ENCODE assay signal across 15 cellular contexts in the genomic region with DNA sequence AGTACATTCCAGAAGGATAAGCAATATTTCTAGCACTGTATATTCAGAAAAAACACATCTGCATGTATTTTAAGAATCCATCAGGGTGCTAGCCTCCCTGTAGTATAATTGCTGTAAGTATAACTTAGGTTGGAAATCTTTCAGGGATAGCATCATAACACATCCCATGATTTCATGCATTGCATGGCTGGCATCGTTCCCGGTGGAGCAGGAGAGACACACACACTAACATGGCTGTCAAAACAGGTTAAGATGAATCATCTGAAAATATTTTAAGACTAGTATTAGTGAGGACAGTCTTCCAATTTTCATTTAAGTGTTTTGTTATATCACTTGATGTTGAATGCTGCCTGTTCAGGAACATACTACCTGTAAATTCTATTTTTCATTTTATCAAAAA. TPM values are rescaled to one million over a fixed set of nuclear protein-coding genes. Genes with fewer than 3 reads are reported as not detected.
DNase-seq lines count a peak whose midpoint lies in the region; TF ChIP-seq lines count a peak whose summit lies in the region.
"Had no signal": no experiment of that assay in that cellular context is flagged by ENCODE, and none has a peak within 500 bp of the region (broad histone marks: within the 10 kb centered on the region; RNA-seq: fewer than 3 reads in every experiment).

No MANE protein-coding gene starts in this region.

- H3K27me3 Mint-ChIP-seq in progenitor cell of endocrine pancreas, result no peaks in the 10 kb centered on the region
- H3K27me3 Mint-ChIP-seq in neural progenitor cell (ENCODE audit: insufficient read depth, low read depth), result no peaks in the 10 kb centered on the region

- DNase-seq in A673 (ENCODE audit: low spot score), result peak; percentile 3
- peak; percentile 40 for DNase-seq in HPDE6-E6E7 (ENCODE audit: extremely low spot score)
- DNase-seq in amniotic stem cell (lab: John Stamatoyannopoulos, UW), result peak; percentile 55
- peak; percentile 74 for DNase-seq in fibroblast of villous mesenchyme (ENCODE audit: low read depth)
- DNase-seq in stimulated activated naive CD4-positive, alpha-beta T cell (lab: John Stamatoyannopoulos, UW), result no peak
- no peak for DNase-seq in progenitor cell of endocrine pancreas (ENCODE audit: low spot score, unreplicated experiment)
- DNase-seq in neural progenitor cell (ENCODE audit: low spot score), result no peak
- DNase-seq in OCI-M1 (lab: John Stamatoyannopoulos, UW), result no peak
- DNase-seq: activated T-cell treated with anti-CD3 and anti-CD28 coated beads for 4 hours, adrenal gland, AML-193, GF-D8, NCI-H524, SIG-M5 had no signal

- no TSS peak for BruUV-seq in A673 (replicated peaks; lab: Mats Ljungman, UMichigan)

- H3K27me3 ChIP-seq in A673 (replicated peaks; ENCODE audit: insufficient read depth, low read depth, low read length, poor library complexity) (no peaks in the 10 kb centered on the region), neural progenitor cell (no peaks in the 10 kb centered on the region)
- H3K27me3 ChIP-seq: adrenal gland had no signal

- no peak overlapping the region for H2AFZ ChIP-seq in neural progenitor cell (replicated peaks)

- no peaks in the 10 kb centered on the region for H3F3A ChIP-seq in neural progenitor cell (ENCODE audit: low read depth)

- no peak overlapping the region for H3K4me3 Mint-ChIP-seq in progenitor cell of endocrine pancreas (ENCODE audit: low read depth)
- H3K4me3 Mint-ChIP-seq in neural progenitor cell, result no peak overlapping the region

- no peak overlapping the region for H3K4me3 ChIP-seq in A673 (ENCODE audit: low read depth, low read length, poor library complexity, severe bottlenecking)
- H3K4me3 ChIP-seq in fibroblast of villous mesenchyme (ENCODE audit: low read depth, low read length), result no peak overlapping the region
- H3K4me3 ChIP-seq in neural progenitor cell, result no peak overlapping the region
- H3K4me3 ChIP-seq: adrenal gland, smooth muscle cell had no signal

- intact Hi-C loops in A673 (cut with micrococcal nuclease; ENCODE audit: unreplicated experiment), result no loop called here

- POLR2A ChIA-PET in A673 (lab: Charles Lee; ENCODE audit: low non-redundant PET), result no interaction called here

- no peak overlapping the region for H3K9ac ChIP-seq in neural progenitor cell

- H3K36me3 ChIP-seq in A673 (ENCODE audit: insufficient read depth, low read length, poor library complexity, severe bottlenecking) (no peaks in the 10 kb centered on the region), neural progenitor cell (no peaks in the 10 kb centered on the region)
- H3K36me3 ChIP-seq: adrenal gland had no signal

- CTCF ChIA-PET in A673 (lab: Charles Lee), result no interaction called here

- H3K4me1 ChIP-seq in A673 (ENCODE audit: insufficient read depth, low read length, poor library complexity, severe bottlenecking) (no peaks in the 10 kb centered on the region), neural progenitor cell (no peaks in the 10 kb centered on the region)
- H3K4me1 ChIP-seq: adrenal gland had no signal

- H3K9me3 ChIP-seq in A673 (ENCODE audit: low read depth, low read length, poor library complexity, severe bottlenecking) (no peaks in the 10 kb centered on the region), neural progenitor cell (ENCODE audit: low read depth) (no peaks in the 10 kb centered on the region)
- H3K9me3 ChIP-seq: adrenal gland had no signal

- H3K79me2 ChIP-seq in neural progenitor cell (ENCODE audit: low read depth), result no peaks in the 10 kb centered on the region

- no peaks in the 10 kb centered on the region for H4K20me1 ChIP-seq in neural progenitor cell (ENCODE audit: low read depth)

- H3K4me2 ChIP-seq in neural progenitor cell, result no peak overlapping the region
- H3K4me2 ChIP-seq: smooth muscle cell had no signal

- H3K36me3 Mint-ChIP-seq in progenitor cell of endocrine pancreas (ENCODE audit: insufficient read depth) (no peaks in the 10 kb centered on the region), neural progenitor cell (no peaks in the 10 kb centered on the region)

- H3K27ac ChIP-seq in A673 (ENCODE audit: low read depth, low read length, poor library complexity, severe bottlenecking) (no peak overlapping the region), neural progenitor cell (no peak overlapping the region)
- H3K27ac ChIP-seq: adrenal gland had no signal

- no peak overlapping the region for H3K27ac Mint-ChIP-seq in progenitor cell of endocrine pancreas
- H3K27ac Mint-ChIP-seq in neural progenitor cell, result no peak overlapping the region

- H3K4me1 Mint-ChIP-seq in progenitor cell of endocrine pancreas (ENCODE audit: low read depth) (no peaks in the 10 kb centered on the region), neural progenitor cell (no peaks in the 10 kb centered on the region)

- TF ChIP-seq CTCF in A673 (conservative IDR thresholded peaks at IDR 0.05; ENCODE audit: low read depth, low read length) (no peak), fibroblast of villous mesenchyme (IDR thresholded peaks at IDR 0.05; ENCODE audit: insufficient read depth, low read depth, low read length) (no peak), progenitor cell of endocrine pancreas (IDR thresholded peaks at IDR 0.05; ENCODE audit: unreplicated experiment) (no peak), neural progenitor cell (IDR thresholded peaks at IDR 0.05) (no peak)

- no peaks in the 10 kb centered on the region for H3K9me3 Mint-ChIP-seq in progenitor cell of endocrine pancreas (ENCODE audit: low read depth)
- H3K9me3 Mint-ChIP-seq in neural progenitor cell, result no peaks in the 10 kb centered on the region

RNA-seq across cellular contexts. Expression of gene CENPW, which starts 32.1 kb away (rescaled TPM):
- total RNA-seq in A673 (2021) (78.4 and 88.0 TPM in 2 replicates), fibroblast of villous mesenchyme (11.3 and 12.5 TPM in 2 replicates), progenitor cell of endocrine pancreas (22.5 and 26.9 TPM in 2 replicates), neural progenitor cell (ENCODE audit: low replicate concordance) (23.7 and 47.5 TPM in 2 replicates)

Comparison
In these comparisons a context has a peak if more than half of its experiments do, and no peak if none do; other contexts are left out.
1. DNase-seq: peak in A673 (single experiment), HPDE6-E6E7 (single experiment), amniotic stem cell (single experiment) and fibroblast of villous mesenchyme (single experiment); none in stimulated activated naive CD4-positive, alpha-beta T cell (0 of 6), progenitor cell of endocrine pancreas (single experiment), neural progenitor cell (single experiment) and OCI-M1 (single experiment).